17 cellular contexts compared by ENCODE assay signal in the genomic region with DNA sequence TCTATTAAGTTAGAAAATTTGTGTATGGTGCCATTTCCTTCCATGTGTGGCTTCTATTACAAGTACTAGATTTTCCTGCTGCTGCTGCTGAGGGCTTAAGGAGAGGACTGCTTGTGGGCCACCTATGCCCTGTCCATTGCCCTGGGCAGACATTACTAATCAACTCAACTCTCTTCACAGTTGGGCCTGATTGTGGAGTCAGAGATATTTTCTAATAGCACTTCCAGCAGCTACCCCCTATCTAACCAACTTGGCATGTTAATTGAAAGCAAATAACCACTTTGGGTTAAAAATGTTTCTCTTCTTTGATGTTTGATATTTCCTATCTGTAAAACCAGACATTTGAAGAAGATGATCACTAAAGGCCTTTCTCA.
"Had no signal": no experiment of that assay in that cellular context is flagged by ENCODE, and none has a peak within 500 bp of the region (broad histone marks: within the 10 kb centered on the region; RNA-seq: fewer than 3 reads in every experiment).

No MANE protein-coding gene starts in this region.

- DNase-seq: activated CD4-positive, alpha-beta T cell treated with anti-CD3 and anti-CD28 coated beads, Interleukin-2, amount 50 U/mL, for 48 hours; activated gamma-delta T cell treated with Interleukin-2 at 50 U/mL for 16 hours; effector CD8-positive, alpha-beta T cell; esophagus squamous epithelium; heart right ventricle; immature natural killer cell; left ventricle myocardium superior; retina; stimulated activated naive CD8-positive, alpha-beta T cell treated with anti-CD3 and anti-CD28 coated beads, Interleukin-15, Interleukin-2, amounts not matched to agents 100 U/mL and 50 U/mL, for 24 hours; substantia nigra had no signal

- H3K27ac Mint-ChIP-seq: activated CD4-positive, alpha-beta T cell treated with anti-CD3 and anti-CD28 coated beads for 36 hours; activated naive CD4-positive, alpha-beta T cell treated with anti-CD3 and anti-CD28 coated beads, Interleukin-2, amount 50 U/mL, for 72 hours; dendritic cell treated with granulocyte-macrophage colony-stimulating factor and Interleukin-4, amounts not matched to agents 40 ng/mL and 50 ng/mL, for 4 days; WTC11 had no signal

- H3K36me3 Mint-ChIP-seq: activated naive CD4-positive, alpha-beta T cell treated with anti-CD3 and anti-CD28 coated beads, Interleukin-2, amount 50 U/mL, for 72 hours; immature natural killer cell had no signal

- H3K4me3 ChIP-seq: esophagus squamous epithelium, heart right ventricle, tibial nerve, vagina had no signal

- ATAC-seq: heart right ventricle, left ventricle myocardium superior, WTC11 had no signal

- H3K4me1 Mint-ChIP-seq: immature natural killer cell had no signal

- H3K9me3 ChIP-seq: esophagus squamous epithelium, heart right ventricle, tibial nerve, vagina had no signal

- H3K36me3 ChIP-seq: esophagus squamous epithelium, heart right ventricle, tibial nerve, vagina had no signal

- H3K4me3 Mint-ChIP-seq: activated CD4-positive, alpha-beta T cell treated with anti-CD3 and anti-CD28 coated beads for 36 hours; dendritic cell treated with granulocyte-macrophage colony-stimulating factor and Interleukin-4, amounts not matched to agents 40 ng/mL and 50 ng/mL, for 4 days; immature natural killer cell; WTC11 had no signal

- H3K27ac ChIP-seq: esophagus squamous epithelium, heart right ventricle, tibial nerve, vagina had no signal

- H3K9me3 Mint-ChIP-seq: activated naive CD4-positive, alpha-beta T cell treated with anti-CD3 and anti-CD28 coated beads, Interleukin-2, amount 50 U/mL, for 72 hours; dendritic cell treated with granulocyte-macrophage colony-stimulating factor and Interleukin-4, amounts not matched to agents 40 ng/mL and 50 ng/mL, for 4 days; immature natural killer cell had no signal

- H3K27me3 Mint-ChIP-seq: activated CD4-positive, alpha-beta T cell treated with anti-CD3 and anti-CD28 coated beads for 36 hours had no signal

- FAIRE-seq: TTC549 had no signal

- H3K4me1 ChIP-seq: esophagus squamous epithelium, vagina had no signal

- H3K27me3 ChIP-seq: esophagus squamous epithelium, heart right ventricle, tibial nerve, vagina had no signal
